ENCODE assay signal across 1 cellular context in the genomic region with DNA sequence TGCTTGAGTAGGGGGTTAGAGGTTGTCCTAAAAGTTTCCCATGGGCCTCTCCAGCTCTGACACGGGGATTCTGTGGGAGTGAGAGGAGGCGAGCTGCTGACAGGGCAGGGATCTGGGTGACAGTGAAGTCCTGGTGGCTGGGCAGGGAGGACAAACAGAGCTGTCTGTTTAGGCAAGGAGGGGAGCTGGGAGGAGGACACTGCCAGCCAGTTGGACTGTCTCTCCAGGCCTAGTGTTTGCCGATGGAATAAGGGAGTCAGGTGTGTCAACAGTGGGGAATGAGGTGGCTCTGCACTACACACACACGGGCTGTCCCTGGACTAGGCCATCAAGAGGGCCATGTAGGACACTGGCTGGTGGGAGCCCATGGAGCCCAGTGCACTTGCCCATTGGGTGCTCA.
TF ChIP-seq lines count a peak whose summit lies in the region.

No MANE protein-coding gene starts in this region.

TF ChIP-seq in HepG2, 621 proteins besides CTCF, POLR2A, EP300 and RAD21 (continued from another document and continues in another):
- no peak for TF ChIP-seq MLLT10 (CRISPR knock-in tag; IDR thresholded peaks at IDR 0.05)
- TF ChIP-seq, protein P1, sequence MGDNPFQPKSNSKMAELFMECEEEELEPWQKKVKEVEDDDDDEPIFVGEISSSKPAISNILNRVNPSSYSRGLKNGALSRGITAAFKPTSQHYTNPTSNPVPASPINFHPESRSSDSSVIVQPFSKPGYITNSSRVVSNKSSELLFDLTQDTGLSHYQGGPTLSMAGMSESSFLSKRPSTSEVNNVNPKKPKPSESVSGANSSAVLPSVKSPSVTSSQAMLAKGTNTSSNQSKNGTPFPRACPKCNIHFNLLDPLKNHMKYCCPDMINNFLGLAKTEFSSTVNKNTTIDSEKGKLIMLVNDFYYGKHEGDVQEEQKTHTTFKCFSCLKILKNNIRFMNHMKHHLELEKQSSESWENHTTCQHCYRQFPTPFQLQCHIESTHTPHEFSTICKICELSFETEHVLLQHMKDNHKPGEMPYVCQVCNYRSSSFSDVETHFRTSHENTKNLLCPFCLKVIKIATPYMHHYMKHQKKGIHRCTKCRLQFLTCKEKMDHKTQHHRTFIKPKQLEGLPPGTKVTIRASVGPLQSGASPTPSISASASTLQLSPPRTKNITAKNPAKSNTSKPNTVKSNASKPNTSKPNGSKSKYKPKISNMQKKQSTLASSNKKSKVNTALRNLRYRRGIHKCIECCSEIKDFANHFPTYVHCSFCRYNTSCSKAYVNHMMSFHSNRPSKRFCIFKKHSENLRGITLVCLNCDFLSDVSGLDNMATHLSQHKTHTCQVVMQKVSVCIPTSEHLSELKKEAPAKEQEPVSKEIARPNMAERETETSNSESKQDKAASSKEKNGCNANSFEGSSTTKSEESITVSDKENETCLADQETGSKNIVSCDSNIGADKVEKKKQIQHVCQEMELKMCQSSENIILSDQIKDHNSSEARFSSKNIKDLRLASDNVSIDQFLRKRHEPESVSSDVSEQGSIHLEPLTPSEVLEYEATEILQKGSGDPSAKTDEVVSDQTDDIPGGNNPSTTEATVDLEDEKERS (CRISPR knock-in tag; IDR thresholded peaks at IDR 0.05): no peak
- TF ChIP-seq ZNF367 (CRISPR knock-in tag; IDR thresholded peaks at IDR 0.05; ENCODE audit: borderline replicate concordance): no peak
- TF ChIP-seq TBP (CRISPR knock-in tag; IDR thresholded peaks at IDR 0.05): no peak
- TF ChIP-seq ATRX (CRISPR knock-in tag; IDR thresholded peaks at IDR 0.05; ENCODE audit: borderline replicate concordance): no peak
- TF ChIP-seq KLF12 (CRISPR knock-in tag; IDR thresholded peaks at IDR 0.05; ENCODE audit: borderline replicate concordance): no peak
- TF ChIP-seq YEATS2 (CRISPR knock-in tag; IDR thresholded peaks at IDR 0.05; ENCODE audit: borderline replicate concordance): no peak
- TF ChIP-seq, protein P2, sequence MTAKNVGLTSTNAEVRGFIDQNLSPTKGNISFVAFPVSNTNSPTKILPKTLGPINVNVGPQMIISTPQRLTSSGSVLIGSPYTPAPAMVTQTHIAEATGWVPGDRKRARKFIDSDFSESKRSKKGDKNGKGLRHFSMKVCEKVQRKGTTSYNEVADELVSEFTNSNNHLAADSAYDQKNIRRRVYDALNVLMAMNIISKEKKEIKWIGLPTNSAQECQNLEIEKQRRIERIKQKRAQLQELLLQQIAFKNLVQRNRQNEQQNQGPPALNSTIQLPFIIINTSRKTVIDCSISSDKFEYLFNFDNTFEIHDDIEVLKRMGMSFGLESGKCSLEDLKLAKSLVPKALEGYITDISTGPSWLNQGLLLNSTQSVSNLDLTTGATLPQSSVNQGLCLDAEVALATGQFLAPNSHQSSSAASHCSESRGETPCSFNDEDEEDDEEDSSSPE (CRISPR knock-in tag; IDR thresholded peaks at IDR 0.05): no peak
- TF ChIP-seq, protein P3, sequence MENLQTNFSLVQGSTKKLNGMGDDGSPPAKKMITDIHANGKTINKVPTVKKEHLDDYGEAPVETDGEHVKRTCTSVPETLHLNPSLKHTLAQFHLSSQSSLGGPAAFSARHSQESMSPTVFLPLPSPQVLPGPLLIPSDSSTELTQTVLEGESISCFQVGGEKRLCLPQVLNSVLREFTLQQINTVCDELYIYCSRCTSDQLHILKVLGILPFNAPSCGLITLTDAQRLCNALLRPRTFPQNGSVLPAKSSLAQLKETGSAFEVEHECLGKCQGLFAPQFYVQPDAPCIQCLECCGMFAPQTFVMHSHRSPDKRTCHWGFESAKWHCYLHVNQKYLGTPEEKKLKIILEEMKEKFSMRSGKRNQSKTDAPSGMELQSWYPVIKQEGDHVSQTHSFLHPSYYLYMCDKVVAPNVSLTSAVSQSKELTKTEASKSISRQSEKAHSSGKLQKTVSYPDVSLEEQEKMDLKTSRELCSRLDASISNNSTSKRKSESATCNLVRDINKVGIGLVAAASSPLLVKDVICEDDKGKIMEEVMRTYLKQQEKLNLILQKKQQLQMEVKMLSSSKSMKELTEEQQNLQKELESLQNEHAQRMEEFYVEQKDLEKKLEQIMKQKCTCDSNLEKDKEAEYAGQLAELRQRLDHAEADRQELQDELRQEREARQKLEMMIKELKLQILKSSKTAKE (CRISPR knock-in tag; IDR thresholded peaks at IDR 0.05; ENCODE audit: borderline replicate concordance): peak; percentile 53; the same call in 1 of the 2 replicates
- TF ChIP-seq, protein P4, sequence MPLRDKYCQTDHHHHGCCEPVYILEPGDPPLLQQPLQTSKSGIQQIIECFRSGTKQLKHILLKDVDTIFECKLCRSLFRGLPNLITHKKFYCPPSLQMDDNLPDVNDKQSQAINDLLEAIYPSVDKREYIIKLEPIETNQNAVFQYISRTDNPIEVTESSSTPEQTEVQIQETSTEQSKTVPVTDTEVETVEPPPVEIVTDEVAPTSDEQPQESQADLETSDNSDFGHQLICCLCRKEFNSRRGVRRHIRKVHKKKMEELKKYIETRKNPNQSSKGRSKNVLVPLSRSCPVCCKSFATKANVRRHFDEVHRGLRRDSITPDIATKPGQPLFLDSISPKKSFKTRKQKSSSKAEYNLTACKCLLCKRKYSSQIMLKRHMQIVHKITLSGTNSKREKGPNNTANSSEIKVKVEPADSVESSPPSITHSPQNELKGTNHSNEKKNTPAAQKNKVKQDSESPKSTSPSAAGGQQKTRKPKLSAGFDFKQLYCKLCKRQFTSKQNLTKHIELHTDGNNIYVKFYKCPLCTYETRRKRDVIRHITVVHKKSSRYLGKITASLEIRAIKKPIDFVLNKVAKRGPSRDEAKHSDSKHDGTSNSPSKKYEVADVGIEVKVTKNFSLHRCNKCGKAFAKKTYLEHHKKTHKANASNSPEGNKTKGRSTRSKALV (CRISPR knock-in tag; IDR thresholded peaks at IDR 0.05): no peak
- no peak for TF ChIP-seq KDM5B (CRISPR knock-in tag; IDR thresholded peaks at IDR 0.05; ENCODE audit: borderline replicate concordance)
- TF ChIP-seq U2AF2 (IDR thresholded peaks at IDR 0.05; ENCODE audit: low read depth, low read length): no peak
- no peak for TF ChIP-seq PCBP2 (optimal IDR thresholded peaks at IDR 0.05; ENCODE audit: low read depth, low read length, poor library complexity, severe bottlenecking)
- no peak for TF ChIP-seq ZBTB1 (CRISPR knock-in tag; IDR thresholded peaks at IDR 0.05; ENCODE audit: borderline replicate concordance)
- no peak for TF ChIP-seq ZEB1 (IDR thresholded peaks at IDR 0.05; ENCODE audit: insufficient replicate concordance, low read depth)
- TF ChIP-seq MTA1 (CRISPR knock-in tag; IDR thresholded peaks at IDR 0.05; ENCODE audit: borderline replicate concordance): no peak
- TF ChIP-seq, protein P5, sequence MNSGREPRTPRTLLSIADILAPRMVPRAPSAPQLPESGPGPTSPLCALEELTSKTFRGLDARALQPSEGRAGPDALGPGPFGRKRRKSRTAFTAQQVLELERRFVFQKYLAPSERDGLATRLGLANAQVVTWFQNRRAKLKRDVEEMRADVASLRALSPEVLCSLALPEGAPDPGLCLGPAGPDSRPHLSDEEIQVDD (CRISPR knock-in tag; IDR thresholded peaks at IDR 0.05; ENCODE audit: borderline replicate concordance): no peak
- no peak for TF ChIP-seq CBX1 (IDR thresholded peaks at IDR 0.05; ENCODE audit: low read depth)
- no peak for TF ChIP-seq ZSCAN30 (CRISPR knock-in tag; IDR thresholded peaks at IDR 0.05)
- TF ChIP-seq, protein P6, sequence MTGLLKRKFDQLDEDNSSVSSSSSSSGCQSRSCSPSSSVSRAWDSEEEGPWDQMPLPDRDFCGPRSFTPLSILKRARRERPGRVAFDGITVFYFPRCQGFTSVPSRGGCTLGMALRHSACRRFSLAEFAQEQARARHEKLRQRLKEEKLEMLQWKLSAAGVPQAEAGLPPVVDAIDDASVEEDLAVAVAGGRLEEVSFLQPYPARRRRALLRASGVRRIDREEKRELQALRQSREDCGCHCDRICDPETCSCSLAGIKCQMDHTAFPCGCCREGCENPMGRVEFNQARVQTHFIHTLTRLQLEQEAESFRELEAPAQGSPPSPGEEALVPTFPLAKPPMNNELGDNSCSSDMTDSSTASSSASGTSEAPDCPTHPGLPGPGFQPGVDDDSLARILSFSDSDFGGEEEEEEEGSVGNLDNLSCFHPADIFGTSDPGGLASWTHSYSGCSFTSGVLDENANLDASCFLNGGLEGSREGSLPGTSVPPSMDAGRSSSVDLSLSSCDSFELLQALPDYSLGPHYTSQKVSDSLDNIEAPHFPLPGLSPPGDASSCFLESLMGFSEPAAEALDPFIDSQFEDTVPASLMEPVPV (CRISPR knock-in tag; IDR thresholded peaks at IDR 0.05): no peak
- TF ChIP-seq, protein P7, sequence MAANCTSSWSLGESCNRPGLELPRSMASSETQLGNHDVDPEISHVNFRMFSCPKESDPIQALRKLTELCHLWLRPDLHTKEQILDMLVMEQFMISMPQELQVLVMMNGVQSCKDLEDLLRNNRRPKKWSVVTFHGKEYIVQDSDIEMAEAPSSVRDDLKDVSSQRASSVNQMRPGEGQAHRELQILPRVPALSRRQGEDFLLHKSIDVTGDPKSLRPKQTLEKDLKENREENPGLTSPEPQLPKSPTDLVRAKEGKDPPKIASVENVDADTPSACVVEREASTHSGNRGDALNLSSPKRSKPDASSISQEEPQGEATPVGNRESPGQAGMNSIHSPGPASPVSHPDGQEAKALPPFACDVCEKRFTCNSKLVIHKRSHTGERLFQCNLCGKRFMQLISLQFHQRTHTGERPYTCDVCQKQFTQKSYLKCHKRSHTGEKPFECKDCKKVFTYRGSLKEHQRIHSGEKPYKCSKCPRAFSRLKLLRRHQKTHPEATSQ (CRISPR knock-in tag; IDR thresholded peaks at IDR 0.05; ENCODE audit: borderline replicate concordance): no peak
- peak; percentile 66; the same call in 1 of the 2 replicates for TF ChIP-seq ZNF788 (CRISPR knock-in tag; IDR thresholded peaks at IDR 0.05; ENCODE audit: borderline replicate concordance)
- no peak for TF ChIP-seq ZNF234 (CRISPR knock-in tag; conservative IDR thresholded peaks at IDR 0.05)
- no peak for TF ChIP-seq JUNB (CRISPR knock-in tag; IDR thresholded peaks at IDR 0.05; ENCODE audit: borderline replicate concordance)
- TF ChIP-seq ZNF12 (CRISPR knock-in tag; IDR thresholded peaks at IDR 0.05): no peak
- no peak for TF ChIP-seq EHMT2 (IDR thresholded peaks at IDR 0.05; ENCODE audit: borderline replicate concordance, low read depth, low read length)
- TF ChIP-seq ADNP (CRISPR knock-in tag; IDR thresholded peaks at IDR 0.05): no peak
- TF ChIP-seq, protein P8, sequence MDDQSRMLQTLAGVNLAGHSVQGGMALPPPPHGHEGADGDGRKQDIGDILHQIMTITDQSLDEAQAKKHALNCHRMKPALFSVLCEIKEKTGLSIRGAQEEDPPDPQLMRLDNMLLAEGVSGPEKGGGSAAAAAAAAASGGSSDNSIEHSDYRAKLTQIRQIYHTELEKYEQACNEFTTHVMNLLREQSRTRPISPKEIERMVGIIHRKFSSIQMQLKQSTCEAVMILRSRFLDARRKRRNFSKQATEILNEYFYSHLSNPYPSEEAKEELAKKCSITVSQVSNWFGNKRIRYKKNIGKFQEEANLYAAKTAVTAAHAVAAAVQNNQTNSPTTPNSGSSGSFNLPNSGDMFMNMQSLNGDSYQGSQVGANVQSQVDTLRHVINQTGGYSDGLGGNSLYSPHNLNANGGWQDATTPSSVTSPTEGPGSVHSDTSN (CRISPR knock-in tag; IDR thresholded peaks at IDR 0.05; ENCODE audit: borderline replicate concordance): no peak
- TF ChIP-seq ZNF180 (CRISPR knock-in tag; IDR thresholded peaks at IDR 0.05; ENCODE audit: borderline replicate concordance, low read depth): no peak
- TF ChIP-seq PHF20 (CRISPR knock-in tag; IDR thresholded peaks at IDR 0.05): no peak
- TF ChIP-seq ZNF577 (CRISPR knock-in tag; IDR thresholded peaks at IDR 0.05; ENCODE audit: borderline replicate concordance, low read depth): no peak
- TF ChIP-seq ZNF709 (CRISPR knock-in tag; IDR thresholded peaks at IDR 0.05): no peak
- TF ChIP-seq, protein P9, sequence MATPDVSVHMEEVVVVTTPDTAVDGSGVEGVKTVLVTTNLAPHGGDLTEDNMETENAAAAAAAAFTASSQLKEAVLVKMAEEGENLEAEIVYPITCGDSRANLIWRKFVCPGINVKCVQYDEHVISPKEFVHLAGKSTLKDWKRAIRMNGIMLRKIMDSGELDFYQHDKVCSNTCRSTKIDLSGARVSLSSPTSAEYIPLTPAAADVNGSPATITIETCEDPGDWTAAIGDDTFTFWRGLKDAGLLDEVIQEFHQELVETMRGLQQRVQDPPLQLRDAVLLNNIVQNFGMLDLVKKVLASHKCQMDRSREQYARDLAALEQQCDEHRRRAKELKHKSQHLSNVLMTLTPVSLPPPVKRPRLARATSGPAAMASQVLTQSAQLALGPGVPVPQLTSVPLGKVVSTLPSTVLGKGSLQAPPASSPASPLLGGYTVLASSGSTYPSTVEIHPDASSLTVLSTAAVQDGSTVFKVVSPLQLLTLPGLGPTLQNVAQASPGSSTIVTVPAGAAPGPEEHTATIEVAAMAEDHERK (CRISPR knock-in tag; IDR thresholded peaks at IDR 0.05; ENCODE audit: low read depth): no peak
- TF ChIP-seq NR2F1 (CRISPR knock-in tag; IDR thresholded peaks at IDR 0.05): no peak
- TF ChIP-seq SMAD9 (CRISPR knock-in tag; IDR thresholded peaks at IDR 0.05): no peak
- TF ChIP-seq ZNF296 (CRISPR knock-in tag; conservative IDR thresholded peaks at IDR 0.05): no peak
- peak; percentile 77 for TF ChIP-seq PHF21A (CRISPR knock-in tag; IDR thresholded peaks at IDR 0.05)
- peak; percentile 76 for TF ChIP-seq SALL1 (CRISPR knock-in tag; IDR thresholded peaks at IDR 0.05)
- no peak for TF ChIP-seq ZNF382 (CRISPR knock-in tag; IDR thresholded peaks at IDR 0.05; ENCODE audit: borderline replicate concordance)
- TF ChIP-seq SOX6 (IDR thresholded peaks at IDR 0.05): no peak
- TF ChIP-seq SOX6 (CRISPR knock-in tag; IDR thresholded peaks at IDR 0.05): 0 out of 2 replicates have a peak, but pooled peaks have one; percentile 13
- TF ChIP-seq, protein P10, sequence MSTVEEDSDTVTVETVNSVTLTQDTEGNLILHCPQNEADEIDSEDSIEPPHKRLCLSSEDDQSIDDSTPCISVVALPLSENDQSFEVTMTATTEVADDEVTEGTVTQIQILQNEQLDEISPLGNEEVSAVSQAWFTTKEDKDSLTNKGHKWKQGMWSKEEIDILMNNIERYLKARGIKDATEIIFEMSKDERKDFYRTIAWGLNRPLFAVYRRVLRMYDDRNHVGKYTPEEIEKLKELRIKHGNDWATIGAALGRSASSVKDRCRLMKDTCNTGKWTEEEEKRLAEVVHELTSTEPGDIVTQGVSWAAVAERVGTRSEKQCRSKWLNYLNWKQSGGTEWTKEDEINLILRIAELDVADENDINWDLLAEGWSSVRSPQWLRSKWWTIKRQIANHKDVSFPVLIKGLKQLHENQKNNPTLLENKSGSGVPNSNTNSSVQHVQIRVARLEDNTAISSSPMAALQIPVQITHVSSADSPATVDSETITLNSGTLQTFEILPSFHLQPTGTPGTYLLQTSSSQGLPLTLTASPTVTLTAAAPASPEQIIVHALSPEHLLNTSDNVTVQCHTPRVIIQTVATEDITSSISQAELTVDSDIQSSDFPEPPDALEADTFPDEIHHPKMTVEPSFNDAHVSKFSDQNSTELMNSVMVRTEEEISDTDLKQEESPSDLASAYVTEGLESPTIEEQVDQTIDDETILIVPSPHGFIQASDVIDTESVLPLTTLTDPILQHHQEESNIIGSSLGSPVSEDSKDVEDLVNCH (CRISPR knock-in tag; IDR thresholded peaks at IDR 0.05): no peak
- no peak for TF ChIP-seq KLF11 (CRISPR knock-in tag; IDR thresholded peaks at IDR 0.05)
- no peak for TF ChIP-seq ZNF572 (CRISPR knock-in tag; IDR thresholded peaks at IDR 0.05)
